ENCODE assay signal across 27 cellular contexts in the genomic region with DNA sequence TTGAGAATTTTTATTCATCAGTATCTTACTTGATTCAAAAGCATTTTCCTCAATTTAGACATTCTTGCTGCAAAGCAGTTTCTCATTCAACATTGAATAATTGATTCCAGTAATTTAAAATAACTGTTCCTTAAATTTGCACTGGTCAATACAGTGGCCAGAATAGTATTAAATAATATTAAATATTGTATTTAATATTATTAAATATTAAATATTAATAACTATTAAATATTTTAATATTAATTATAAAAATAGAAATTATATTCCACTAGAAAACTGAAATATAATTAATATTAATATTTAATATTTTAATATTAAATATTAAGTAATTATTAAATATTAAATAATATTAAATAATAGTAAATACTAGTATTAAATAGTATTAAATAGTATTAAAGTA.
"Had no signal": no experiment of that assay in that cellular context is flagged by ENCODE, and none has a peak within 500 bp of the region (broad histone marks: within the 10 kb centered on the region; RNA-seq: fewer than 3 reads in every experiment).

No MANE protein-coding gene starts in this region.

- H3K27ac ChIP-seq: ascending aorta, cardiac muscle cell, Peyer's patch, RWPE1 had no signal

- H3K4me3 ChIP-seq: ascending aorta, cardiac muscle cell, K562, Peyer's patch had no signal

- H3K9me3 ChIP-seq: ascending aorta, Peyer's patch had no signal

- H3K36me3 ChIP-seq: ascending aorta, cardiac muscle cell, Peyer's patch had no signal

- H3K4me1 ChIP-seq: ascending aorta, Peyer's patch had no signal

- H3K27me3 ChIP-seq: ascending aorta, cardiac muscle cell, Peyer's patch had no signal

- DNase-seq: activated CD4-positive, alpha-beta T cell treated with anti-CD3 and anti-CD28 coated beads for 36 hours; activated CD4-positive, alpha-beta T cell treated with anti-CD3 and anti-CD28 coated beads, Interleukin-2, amount 10 ng/mL, durations not matched to agents 7 days and 5 days; activated CD4-positive, alpha-beta T cell treated with anti-CD3 and anti-CD28 coated beads, Interleukin-2, amount 50 U/mL, for 48 hours; activated CD8-positive, alpha-beta T cell treated with anti-CD3 and anti-CD28 coated beads, Interleukin-2, amount 10 ng/mL, durations not matched to agents 7 days and 5 days; activated gamma-delta T cell; activated naive CD4-positive, alpha-beta T cell treated with Interleukin-2 at 50 U/mL for 16 hours; activated naive CD8-positive, alpha-beta T cell treated with anti-CD3 and anti-CD28 coated beads, Interleukin-2, amount 10 ng/mL, durations not matched to agents 7 days and 5 days; activated T-cell treated with anti-CD3 and anti-CD28 coated beads, Interleukin-2, amount 50 U/mL, for 24 hours; amygdala; MV-4-11; NCI-H1092; NCI-H1436 treated with DMSO at 0.1 percent for 48 hours; NCI-H1694 treated with DMSO at 0.1 percent for 48 hours; NCI-H2029; NCI-H2171 treated with DMSO at 0.1 percent for 48 hours; NCI-H226; NCI-H526; NCI-H748 treated with DMSO at 0.1 percent for 48 hours; NK-92 treated with Interleukin-12 subunit alpha and Interleukin-12 subunit beta, amount 100 ng/mL, for 24 hours; PC-3; Peyer's patch; SIG-M5; T1000 had no signal

- FAIRE-seq: K562 had no signal
